20 cellular contexts compared by ENCODE assay signal in genomic region chr1:63903947-63904346, GRCh38.
"Had no signal": no experiment of that assay in that cellular context is flagged by ENCODE, and none has a peak within 500 bp of the region (broad histone marks: within the 10 kb centered on the region; RNA-seq: fewer than 3 reads in every experiment).

No MANE protein-coding gene starts in this region.

- ATAC-seq: activated T-cell treated with anti-CD3 and anti-CD28 coated beads, Interleukin-2, amount 50 U/mL, for 72 hours; effector memory CD8-positive, alpha-beta T cell; left cardiac atrium; lower lobe of right lung had no signal

- H3K4me3 Mint-ChIP-seq: activated naive CD4-positive, alpha-beta T cell treated with anti-CD3 and anti-CD28 coated beads, Interleukin-2, amount 50 U/mL, for 24 hours; activated T-cell treated with anti-CD3 and anti-CD28 coated beads, Interleukin-2, amount 50 U/mL, for 72 hours; effector memory CD8-positive, alpha-beta T cell; nephron progenitor cell; T-helper 1 cell treated with Interleukin-12 subunit alpha and Interleukin-12 subunit beta and Interleukin-4 antibody, amounts not matched to agents 30 μg/mL and 1 μg/mL, for 36 hours had no signal

- H3K36me3 Mint-ChIP-seq: activated naive CD4-positive, alpha-beta T cell treated with anti-CD3 and anti-CD28 coated beads, Interleukin-2, amount 50 U/mL, for 24 hours had no signal

- H3K27ac Mint-ChIP-seq: activated naive CD4-positive, alpha-beta T cell treated with anti-CD3 and anti-CD28 coated beads, Interleukin-2, amount 50 U/mL, for 24 hours; activated T-cell treated with anti-CD3 and anti-CD28 coated beads, Interleukin-2, amount 50 U/mL, for 72 hours; effector memory CD8-positive, alpha-beta T cell; nephron progenitor cell; T-helper 1 cell treated with Interleukin-12 subunit alpha and Interleukin-12 subunit beta and Interleukin-4 antibody, amounts not matched to agents 30 μg/mL and 1 μg/mL, for 36 hours had no signal

- H3K27ac ChIP-seq: adrenal gland, cardiac muscle cell, epithelial cell of prostate, hepatocyte, lower lobe of right lung, sigmoid colon, thyroid gland had no signal

- H3K4me2 ChIP-seq: hepatocyte had no signal

- DNase-seq: activated CD4-positive, CD25-positive, alpha-beta regulatory T cell treated with anti-CD3 and anti-CD28 coated beads, Interleukin-2, amount 50 U/mL, for 72 hours; activated effector memory CD4-positive, alpha-beta T cell treated with anti-CD3 and anti-CD28 coated beads, Interleukin-2, amount 50 U/mL, for 16 hours; activated T-cell treated with anti-CD3 and anti-CD28 coated beads, Interleukin-2, amount 50 U/mL, for 72 hours; adrenal gland; effector memory CD8-positive, alpha-beta T cell; foreskin fibroblast; left cardiac atrium; lower lobe of right lung; midbrain; nephron progenitor cell; nucleus accumbens; sigmoid colon; stimulated activated CD4-positive, alpha-beta T cell treated with anti-CD3 and anti-CD28 coated beads, Interleukin-4, amount 100 ng/mL, for 4 hours; stimulated activated naive CD4-positive, alpha-beta T cell; thyroid gland had no signal

- H3K27me3 ChIP-seq: adrenal gland, cardiac muscle cell, hepatocyte, sigmoid colon, thyroid gland had no signal

- H3K4me1 ChIP-seq: adrenal gland, lower lobe of right lung, thyroid gland had no signal

- H3K4me1 Mint-ChIP-seq: activated naive CD4-positive, alpha-beta T cell treated with anti-CD3 and anti-CD28 coated beads, Interleukin-2, amount 50 U/mL, for 24 hours had no signal

- H3K36me3 ChIP-seq: adrenal gland, cardiac muscle cell, lower lobe of right lung, sigmoid colon, thyroid gland had no signal

- H3K9me3 Mint-ChIP-seq: activated naive CD4-positive, alpha-beta T cell treated with anti-CD3 and anti-CD28 coated beads, Interleukin-2, amount 50 U/mL, for 24 hours; activated T-cell treated with anti-CD3 and anti-CD28 coated beads, Interleukin-2, amount 50 U/mL, for 72 hours; effector memory CD8-positive, alpha-beta T cell; nephron progenitor cell; T-helper 1 cell treated with Interleukin-12 subunit alpha and Interleukin-12 subunit beta and Interleukin-4 antibody, amounts not matched to agents 30 μg/mL and 1 μg/mL, for 36 hours had no signal

- H3K4me3 ChIP-seq: adrenal gland, cardiac muscle cell, hepatocyte, lower lobe of right lung, sigmoid colon, thyroid gland had no signal

- H3K9me3 ChIP-seq: adrenal gland, lower lobe of right lung, sigmoid colon, thyroid gland had no signal
